Comparison of ENCODE assay signal across 9 cellular contexts in the genomic region with DNA sequence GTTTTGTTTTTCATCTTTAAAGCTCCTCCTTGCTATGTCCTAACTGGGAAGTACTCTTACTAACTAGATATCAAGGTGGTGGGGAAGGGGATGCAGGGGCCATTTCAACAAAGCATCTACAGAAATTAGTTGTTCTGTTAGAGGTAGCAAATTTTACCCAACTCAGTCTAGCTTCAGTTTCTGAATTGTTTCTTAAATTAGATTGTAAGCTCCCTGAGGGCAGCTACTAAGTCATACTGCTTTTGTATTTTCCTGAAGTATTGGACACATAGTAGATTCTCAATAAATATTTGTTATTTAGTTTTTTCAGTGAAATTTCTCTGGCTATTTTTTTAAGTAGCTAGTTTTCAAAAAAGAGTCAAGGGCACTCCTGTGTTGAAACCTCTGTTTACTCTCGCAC. TPM values are rescaled to one million over a fixed set of nuclear protein-coding genes. Genes with fewer than 3 reads are reported as not detected.
DNase-seq lines count a peak whose midpoint lies in the region; ATAC-seq, FAIRE-seq and TF ChIP-seq lines count a peak whose summit lies in the region.
"Had no signal": no experiment of that assay in that cellular context is flagged by ENCODE, and none has a peak within 500 bp of the region (broad histone marks: within the 10 kb centered on the region; RNA-seq: fewer than 3 reads in every experiment).

No MANE protein-coding gene starts in this region.

- H3K4me1 ChIP-seq in heart left ventricle (peaks cover 7 to 60% (median 49%) of the 10 kb centered on the region in 12 donors), keratinocyte (ENCODE audit: control insufficient read depth, extremely low read depth, insufficient read depth, low read length) (peaks cover 16% of the 10 kb centered on the region), upper lobe of left lung (peaks cover 36 to 62% (median 44%) of the 10 kb centered on the region in 4 donors)

- H3K9me1 ChIP-seq in keratinocyte (ENCODE audit: control insufficient read depth, extremely low read depth, insufficient read depth, low read length), result peaks cover 3% of the 10 kb centered on the region

- no peak overlapping the region for H3K9ac ChIP-seq in keratinocyte (ENCODE audit: control insufficient read depth, extremely low read depth, insufficient read depth, low read length)

- H3K4me3 ChIP-seq in heart left ventricle (peak overlapping the region in 7 of 12 donors; percentile 75 to 94 (median 82)), keratinocyte (ENCODE audit: control insufficient read depth in 2 of 3, extremely low read depth in 1 of 3, insufficient read depth in 2 of 3, low read depth in 1 of 3, low read length in 3 of 3) (peak overlapping the region; percentile 91 to 99 (median 94)), upper lobe of left lung (peak overlapping the region in 1 of 4 donors; percentile 70)

- peak overlapping the region; percentile 75 for H3K4me2 ChIP-seq in keratinocyte (ENCODE audit: control insufficient read depth, extremely low read depth, insufficient read depth, low read depth, low read length)

- H3K9me3 ChIP-seq in heart left ventricle, result no peaks in the 10 kb centered on the region
- no peaks in the 10 kb centered on the region for H3K9me3 ChIP-seq in keratinocyte (ENCODE audit: control insufficient read depth, low read depth, low read length)
- no peaks in the 10 kb centered on the region for H3K9me3 ChIP-seq in upper lobe of left lung
- H3K9me3 ChIP-seq: ovary had no signal

- WGBS in heart left ventricle, 4 donors, result 91 to 96% (median 93%) methylated on average over 1 of the region's 1 CpG
- 55 to 60% methylated on average over 1 of the region's 1 CpG for WGBS in upper lobe of left lung, 2 donors

- FAIRE-seq in keratinocyte (lab: Jason Lieb, UNC), result no peak
- FAIRE-seq in RCC 7860 (lab: Jason Lieb, UNC), result no peak

- H2AFZ ChIP-seq in keratinocyte (ENCODE audit: control insufficient read depth, low read length), result no peak overlapping the region

- H3K4me3 Mint-ChIP-seq in activated naive CD8-positive, alpha-beta T cell, result peak overlapping the region; percentile 98

- no peaks in the 10 kb centered on the region for H3K9me3 Mint-ChIP-seq in activated naive CD8-positive, alpha-beta T cell (ENCODE audit: low read depth)

- TF ChIP-seq CTCF in heart left ventricle (IDR thresholded peaks at IDR 0.05), result no peak
- no peak for TF ChIP-seq CTCF in keratinocyte (optimal IDR thresholded peaks at IDR 0.05 in 1 of 3, IDR thresholded peaks at IDR 0.05 in 1 of 3, conservative IDR thresholded peaks at IDR 0.05 in 1 of 3; ENCODE audit: extremely low read depth in 1 of 3, insufficient read depth in 2 of 3, low read length in 3 of 3)
- TF ChIP-seq CTCF in upper lobe of left lung (IDR thresholded peaks at IDR 0.05), result no peak

- H3K79me2 ChIP-seq in keratinocyte (ENCODE audit: control insufficient read depth, insufficient read depth, low read length), result peaks cover 93% of the 10 kb centered on the region

- no peak for TF ChIP-seq EP300 in upper lobe of left lung (IDR thresholded peaks at IDR 0.05)

- H3K4me1 Mint-ChIP-seq in activated naive CD8-positive, alpha-beta T cell (ENCODE audit: low read depth), result peaks cover 68% of the 10 kb centered on the region

- peak overlapping the region; percentile 95 for H3K27ac Mint-ChIP-seq in activated naive CD8-positive, alpha-beta T cell

- peaks cover 7% of the 10 kb centered on the region for H4K20me1 ChIP-seq in keratinocyte (ENCODE audit: control insufficient read depth, extremely low read depth, insufficient read depth, low read length)

- H3K36me3 ChIP-seq in heart left ventricle (peaks cover 0 to 49% (median 41%) of the 10 kb centered on the region in 9 donors), keratinocyte (ENCODE audit: control insufficient read depth in 2 of 2, extremely low read depth in 1 of 2, insufficient read depth in 2 of 2, low read length in 2 of 2) (peaks cover 7 to 33% of the 10 kb centered on the region in 2 experiments), upper lobe of left lung (peaks cover 5 to 37% (median 20%) of the 10 kb centered on the region in 4 donors)
- H3K36me3 ChIP-seq: ovary had no signal

- DNase-seq in heart left ventricle (no peak), left ventricle myocardium superior (no peak), keratinocyte (ENCODE audit: low read depth, low spot score) (no peak), upper lobe of left lung (no peak), RCC 7860 (ENCODE audit: low spot score) (no peak), LoVo (ENCODE audit: low spot score) (no peak), middle frontal gyrus (ENCODE audit: extremely low spot score, low spot score) (no peak)
- DNase-seq: ovary had no signal

- intact Hi-C loops in heart left ventricle (cut with DNase I) (no loop called here), left ventricle myocardium superior (cut with micrococcal nuclease) (no loop called here)

- H3K27me3 Mint-ChIP-seq in activated naive CD8-positive, alpha-beta T cell, result no peaks in the 10 kb centered on the region

- ATAC-seq in heart left ventricle, result no peak
- no peak for ATAC-seq in left ventricle myocardium superior
- ATAC-seq in upper lobe of left lung (ENCODE audit: low FRiP score in 2 of 2), result no peak

- no peak for TF ChIP-seq POLR2A in heart left ventricle (IDR thresholded peaks at IDR 0.05)
- TF ChIP-seq POLR2A in upper lobe of left lung (IDR thresholded peaks at IDR 0.05), result no peak

- peaks cover 23% of the 10 kb centered on the region for H3K36me3 Mint-ChIP-seq in activated naive CD8-positive, alpha-beta T cell

- dilution Hi-C loops in keratinocyte (cut with MboI; ENCODE audit: extremely low pct_ligation_motif_present, low sequenced_read_pairs), result no loop called here

- H3K27me3 ChIP-seq in heart left ventricle (no peaks in the 10 kb centered on the region), keratinocyte (ENCODE audit: control insufficient read depth, extremely low read depth, insufficient read depth, low read length) (no peaks in the 10 kb centered on the region), upper lobe of left lung (no peaks in the 10 kb centered on the region)
- H3K27me3 ChIP-seq: ovary had no signal

- H3K27ac ChIP-seq in heart left ventricle (peak overlapping the region in 5 of 12 donors; percentile 97 to 100 (median 99)), keratinocyte (ENCODE audit: control insufficient read depth, insufficient read depth, low read length) (no peak overlapping the region), upper lobe of left lung (peak overlapping the region in 3 of 4 donors; percentile 98 to 99 (median 99))

RNA-seq across cellular contexts. Expression of a gene that starts 1.8 kb away (rescaled TPM):
- total RNA-seq in heart left ventricle (100 to 1,000 TPM in 5 of 9 donors, 10 to 100 TPM in 4; 57.4 to 142 (median 100) TPM), left ventricle myocardium superior (95.6 TPM), upper lobe of left lung (100 to 1,000 TPM in 5 of 6 donors, 10 to 100 TPM in 1; 77.5 to 137 (median 119) TPM)
- polyA plus RNA-seq in heart left ventricle (10 to 100 TPM; 61.6 to 88.3 TPM), keratinocyte (118 to 198 TPM (median 161 TPM) in 3 replicates)
- 98.4 TPM for polyA plus RNA-seq in keratinocyte (2011; ENCODE audit: low read depth)
- polyA plus RNA-seq in keratinocyte (2011; cell fraction: cytosol; rRNA removed), result 116 and 149 TPM in 2 replicates
- polyA plus RNA-seq in keratinocyte (2011; cell fraction: nucleus; rRNA removed), result 300 and 368 TPM in 2 replicates
- polyA plus RNA-seq in keratinocyte (2012; ENCODE audit: low replicate concordance), result 57.6 and 157 TPM in 2 replicates
- 153 to 254 TPM (median 249 TPM) in 3 replicates for polyA minus RNA-seq in keratinocyte
- polyA minus RNA-seq in keratinocyte (2011; cell fraction: cytosol; rRNA and poly(A)+ RNA removed), result 54.1 TPM
- polyA minus RNA-seq in keratinocyte (2011; cell fraction: nucleus; rRNA and poly(A)+ RNA removed), result 99.2 and 179 TPM in 2 replicates

RNA-seq across cellular contexts. Expression of a gene that starts 16.4 kb away (rescaled TPM):
- total RNA-seq in heart left ventricle (not detected), left ventricle myocardium superior (not detected), upper lobe of left lung (1 to 10 TPM in 2 of 6 donors, not detected in 4; 5.9 to 6.5 TPM)
- polyA plus RNA-seq in heart left ventricle (not detected), keratinocyte (not detected in 3 replicates)
- polyA plus RNA-seq in keratinocyte (2011; ENCODE audit: low read depth), result not detected
- not detected in 2 replicates for polyA plus RNA-seq in keratinocyte (2011; cell fraction: cytosol; rRNA removed)
- polyA plus RNA-seq in keratinocyte (2011; cell fraction: nucleus; rRNA removed), result not detected in 2 replicates
- 0.72 TPM in 1 of 2 replicates, not detected in the other for polyA plus RNA-seq in keratinocyte (2012; ENCODE audit: low replicate concordance)
- polyA minus RNA-seq in keratinocyte, result not detected in 3 replicates
- not detected for polyA minus RNA-seq in keratinocyte (2011; cell fraction: cytosol; rRNA and poly(A)+ RNA removed)
- polyA minus RNA-seq in keratinocyte (2011; cell fraction: nucleus; rRNA and poly(A)+ RNA removed), result not detected in 2 replicates
- polyA plus RNA-seq: ovary had no signal

RNA-seq across cellular contexts. Expression of a gene that starts 30.6 kb away (rescaled TPM):
- 100 to 1,000 TPM in 7 of 9 donors, 10 to 100 TPM in 2; 76.5 to 259 (median 120) TPM for total RNA-seq in heart left ventricle
- polyA plus RNA-seq in heart left ventricle, result 100 to 1,000 TPM; 101 to 163 TPM
- total RNA-seq in left ventricle myocardium superior, result 77.1 TPM
- polyA plus RNA-seq in keratinocyte, result 294 to 691 TPM (median 585 TPM) in 3 replicates
- polyA plus RNA-seq in keratinocyte (2011; ENCODE audit: low read depth), result 505 TPM
- polyA plus RNA-seq in keratinocyte (2011; cell fraction: cytosol; rRNA removed), result 461 and 513 TPM in 2 replicates
- 239 and 349 TPM in 2 replicates for polyA plus RNA-seq in keratinocyte (2011; cell fraction: nucleus; rRNA removed)
- polyA plus RNA-seq in keratinocyte (2012; ENCODE audit: low replicate concordance), result 187 and 523 TPM in 2 replicates
- 115 to 186 TPM (median 125 TPM) in 3 replicates for polyA minus RNA-seq in keratinocyte
- polyA minus RNA-seq in keratinocyte (2011; cell fraction: cytosol; rRNA and poly(A)+ RNA removed), result 160 TPM
- 40.6 and 66.8 TPM in 2 replicates for polyA minus RNA-seq in keratinocyte (2011; cell fraction: nucleus; rRNA and poly(A)+ RNA removed)
- total RNA-seq in upper lobe of left lung, result 100 to 1,000 TPM; 149 to 452 (median 344) TPM

RNA-seq across cellular contexts. Expression of a gene that starts 49.9 kb away (rescaled TPM):
- total RNA-seq in heart left ventricle, result 100 to 1,000 TPM; 127 to 230 (median 165) TPM
- 100 to 1,000 TPM; 156 to 308 TPM for polyA plus RNA-seq in heart left ventricle
- total RNA-seq in left ventricle myocardium superior, result 181 TPM
- polyA plus RNA-seq in keratinocyte, result 90.8 to 126 TPM (median 110 TPM) in 3 replicates
- polyA plus RNA-seq in keratinocyte (2011; ENCODE audit: low read depth), result 53.3 TPM
- polyA plus RNA-seq in keratinocyte (2011; cell fraction: cytosol; rRNA removed), result 92.3 and 97.5 TPM in 2 replicates
- 68.6 and 69.0 TPM in 2 replicates for polyA plus RNA-seq in keratinocyte (2011; cell fraction: nucleus; rRNA removed)
- 87.2 and 113 TPM in 2 replicates for polyA plus RNA-seq in keratinocyte (2012; ENCODE audit: low replicate concordance)
- polyA minus RNA-seq in keratinocyte, result 74.5 to 90.2 TPM (median 82.7 TPM) in 3 replicates
- 34.9 TPM for polyA minus RNA-seq in keratinocyte (2011; cell fraction: cytosol; rRNA and poly(A)+ RNA removed)
- polyA minus RNA-seq in keratinocyte (2011; cell fraction: nucleus; rRNA and poly(A)+ RNA removed), result 12.8 and 15.8 TPM in 2 replicates
- 10 to 100 TPM; 48.6 to 98.8 (median 79.7) TPM for total RNA-seq in upper lobe of left lung
